In genomic region chr22:41947181-41948080, GRCh38 we compare ENCODE assay signal across 1 cellular context.
TF ChIP-seq lines count a peak whose summit lies in the region.

No MANE protein-coding gene starts in this region.

TF ChIP-seq in HepG2, 621 proteins besides CTCF, POLR2A, EP300 and RAD21 (continued from another document and continues in another):
- TF ChIP-seq, protein P1, sequence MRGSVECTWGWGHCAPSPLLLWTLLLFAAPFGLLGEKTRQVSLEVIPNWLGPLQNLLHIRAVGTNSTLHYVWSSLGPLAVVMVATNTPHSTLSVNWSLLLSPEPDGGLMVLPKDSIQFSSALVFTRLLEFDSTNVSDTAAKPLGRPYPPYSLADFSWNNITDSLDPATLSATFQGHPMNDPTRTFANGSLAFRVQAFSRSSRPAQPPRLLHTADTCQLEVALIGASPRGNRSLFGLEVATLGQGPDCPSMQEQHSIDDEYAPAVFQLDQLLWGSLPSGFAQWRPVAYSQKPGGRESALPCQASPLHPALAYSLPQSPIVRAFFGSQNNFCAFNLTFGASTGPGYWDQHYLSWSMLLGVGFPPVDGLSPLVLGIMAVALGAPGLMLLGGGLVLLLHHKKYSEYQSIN (CRISPR knock-in tag; IDR thresholded peaks at IDR 0.05; ENCODE audit: borderline replicate concordance), result 0 out of 2 replicates have a peak, but pooled peaks have one; percentile 44
- no peak for TF ChIP-seq SRSF1 (optimal IDR thresholded peaks at IDR 0.05; ENCODE audit: low read depth, low read length)
- TF ChIP-seq HMGXB4 (CRISPR knock-in tag; IDR thresholded peaks at IDR 0.05; ENCODE audit: borderline replicate concordance in 1 of 2, low read depth in 1 of 2), result 0 out of 4 replicates have a peak, but pooled peaks of 1 of the 2 experiments have one; percentile 10
- no peak for TF ChIP-seq PRMT3 (CRISPR knock-in tag; IDR thresholded peaks at IDR 0.05; ENCODE audit: borderline replicate concordance, low read depth)
- TF ChIP-seq, protein P2, sequence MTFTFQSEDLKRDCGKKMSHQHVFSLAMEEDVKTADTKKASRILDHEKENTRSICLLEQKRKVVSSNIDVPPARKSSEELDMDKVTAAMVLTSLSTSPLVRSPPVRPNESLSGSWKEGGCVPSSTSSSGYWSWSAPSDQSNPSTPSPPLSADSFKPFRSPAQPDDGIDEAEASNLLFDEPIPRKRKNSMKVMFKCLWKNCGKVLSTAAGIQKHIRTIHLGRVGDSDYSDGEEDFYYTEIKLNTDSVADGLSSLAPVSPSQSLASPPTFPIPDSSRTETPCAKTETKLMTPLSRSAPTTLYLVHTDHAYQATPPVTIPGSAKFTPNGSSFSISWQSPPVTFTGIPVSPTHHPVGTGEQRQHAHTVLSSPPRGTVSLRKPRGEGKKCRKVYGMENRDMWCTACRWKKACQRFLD (CRISPR knock-in tag; IDR thresholded peaks at IDR 0.05; ENCODE audit: borderline replicate concordance), result no peak
- no peak for TF ChIP-seq SP2 (CRISPR knock-in tag; IDR thresholded peaks at IDR 0.05)
- TF ChIP-seq, protein P3, sequence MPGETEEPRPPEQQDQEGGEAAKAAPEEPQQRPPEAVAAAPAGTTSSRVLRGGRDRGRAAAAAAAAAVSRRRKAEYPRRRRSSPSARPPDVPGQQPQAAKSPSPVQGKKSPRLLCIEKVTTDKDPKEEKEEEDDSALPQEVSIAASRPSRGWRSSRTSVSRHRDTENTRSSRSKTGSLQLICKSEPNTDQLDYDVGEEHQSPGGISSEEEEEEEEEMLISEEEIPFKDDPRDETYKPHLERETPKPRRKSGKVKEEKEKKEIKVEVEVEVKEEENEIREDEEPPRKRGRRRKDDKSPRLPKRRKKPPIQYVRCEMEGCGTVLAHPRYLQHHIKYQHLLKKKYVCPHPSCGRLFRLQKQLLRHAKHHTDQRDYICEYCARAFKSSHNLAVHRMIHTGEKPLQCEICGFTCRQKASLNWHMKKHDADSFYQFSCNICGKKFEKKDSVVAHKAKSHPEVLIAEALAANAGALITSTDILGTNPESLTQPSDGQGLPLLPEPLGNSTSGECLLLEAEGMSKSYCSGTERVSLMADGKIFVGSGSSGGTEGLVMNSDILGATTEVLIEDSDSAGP (CRISPR knock-in tag; IDR thresholded peaks at IDR 0.05; ENCODE audit: borderline replicate concordance), result peak; percentile 100
- TF ChIP-seq ZBTB20 (CRISPR knock-in tag; IDR thresholded peaks at IDR 0.05; ENCODE audit: borderline replicate concordance, low read depth), result no peak
- peak; percentile 30; the same call in 1 of the 2 replicates for TF ChIP-seq ZNF234 (CRISPR knock-in tag; conservative IDR thresholded peaks at IDR 0.05)
- TF ChIP-seq, protein P4, sequence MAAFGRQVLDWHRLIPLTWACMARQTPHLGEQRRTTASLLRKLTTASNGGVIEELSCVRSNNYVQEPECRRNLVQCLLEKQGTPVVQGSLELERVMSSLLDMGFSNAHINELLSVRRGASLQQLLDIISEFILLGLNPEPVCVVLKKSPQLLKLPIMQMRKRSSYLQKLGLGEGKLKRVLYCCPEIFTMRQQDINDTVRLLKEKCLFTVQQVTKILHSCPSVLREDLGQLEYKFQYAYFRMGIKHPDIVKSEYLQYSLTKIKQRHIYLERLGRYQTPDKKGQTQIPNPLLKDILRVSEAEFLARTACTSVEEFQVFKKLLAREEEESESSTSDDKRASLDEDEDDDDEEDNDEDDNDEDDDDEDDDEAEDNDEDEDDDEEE (CRISPR knock-in tag; IDR thresholded peaks at IDR 0.05), result 0 out of 2 replicates have a peak, but pooled peaks have one; percentile 2
- no peak for TF ChIP-seq MTF2 (CRISPR knock-in tag; IDR thresholded peaks at IDR 0.05; ENCODE audit: borderline replicate concordance)
- no peak for TF ChIP-seq PHF8 (CRISPR knock-in tag; IDR thresholded peaks at IDR 0.05)
- no peak for TF ChIP-seq ZBTB26 (CRISPR knock-in tag; IDR thresholded peaks at IDR 0.05; ENCODE audit: borderline replicate concordance)
- 0 out of 2 replicates have a peak, but pooled peaks have one; percentile 3 for TF ChIP-seq GZF1 (CRISPR knock-in tag; IDR thresholded peaks at IDR 0.05)
- TF ChIP-seq, protein P5, sequence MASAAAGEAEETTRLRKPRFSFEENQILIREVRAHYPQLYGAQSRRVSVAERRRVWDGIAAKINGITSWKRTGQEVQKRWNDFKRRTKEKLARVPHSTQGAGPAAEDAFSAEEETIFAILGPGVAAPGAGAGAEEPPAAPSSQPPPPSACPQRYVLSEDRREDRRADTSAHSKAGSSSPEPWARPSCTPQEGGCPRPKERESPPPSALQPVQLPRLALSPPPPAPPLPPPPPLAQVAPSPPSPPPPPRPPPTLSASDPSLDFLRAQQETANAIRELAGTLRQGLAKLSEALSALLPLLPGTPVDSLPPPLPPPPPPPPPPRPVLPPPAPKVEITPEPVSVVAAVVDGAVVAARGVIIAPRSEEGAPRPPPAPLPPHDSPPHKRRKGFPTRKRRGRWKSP (CRISPR knock-in tag; IDR thresholded peaks at IDR 0.05), result no peak; the same call in 1 of the 2 replicates
- TF ChIP-seq RBM39 (IDR thresholded peaks at IDR 0.05; ENCODE audit: low read depth, low read length, poor library complexity, severe bottlenecking), result no peak
- no peak for TF ChIP-seq ZNF17 (CRISPR knock-in tag; IDR thresholded peaks at IDR 0.05)
- no peak for TF ChIP-seq MTA3 (CRISPR knock-in tag; IDR thresholded peaks at IDR 0.05)
- peak; percentile 41 for TF ChIP-seq ZNF44 (CRISPR knock-in tag; IDR thresholded peaks at IDR 0.05)
- TF ChIP-seq, protein P6, sequence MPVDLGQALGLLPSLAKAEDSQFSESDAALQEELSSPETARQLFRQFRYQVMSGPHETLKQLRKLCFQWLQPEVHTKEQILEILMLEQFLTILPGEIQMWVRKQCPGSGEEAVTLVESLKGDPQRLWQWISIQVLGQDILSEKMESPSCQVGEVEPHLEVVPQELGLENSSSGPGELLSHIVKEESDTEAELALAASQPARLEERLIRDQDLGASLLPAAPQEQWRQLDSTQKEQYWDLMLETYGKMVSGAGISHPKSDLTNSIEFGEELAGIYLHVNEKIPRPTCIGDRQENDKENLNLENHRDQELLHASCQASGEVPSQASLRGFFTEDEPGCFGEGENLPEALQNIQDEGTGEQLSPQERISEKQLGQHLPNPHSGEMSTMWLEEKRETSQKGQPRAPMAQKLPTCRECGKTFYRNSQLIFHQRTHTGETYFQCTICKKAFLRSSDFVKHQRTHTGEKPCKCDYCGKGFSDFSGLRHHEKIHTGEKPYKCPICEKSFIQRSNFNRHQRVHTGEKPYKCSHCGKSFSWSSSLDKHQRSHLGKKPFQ (CRISPR knock-in tag; IDR thresholded peaks at IDR 0.05; ENCODE audit: insufficient replicate concordance), result no peak
- TF ChIP-seq RNF2 (conservative IDR thresholded peaks at IDR 0.05; ENCODE audit: low read depth), result no peak
- 0 out of 2 replicates have a peak, but pooled peaks have one; percentile 13 for TF ChIP-seq ZNF782 (CRISPR knock-in tag; IDR thresholded peaks at IDR 0.05; ENCODE audit: borderline replicate concordance)
- no peak for TF ChIP-seq PREB (CRISPR knock-in tag; IDR thresholded peaks at IDR 0.05)
- TF ChIP-seq ZNF513 (CRISPR knock-in tag; conservative IDR thresholded peaks at IDR 0.05), result no peak
- TF ChIP-seq MEF2D (CRISPR knock-in tag; IDR thresholded peaks at IDR 0.05), result no peak
- TF ChIP-seq RFX3 (CRISPR knock-in tag; IDR thresholded peaks at IDR 0.05), result no peak
- TF ChIP-seq ATF5 (CRISPR knock-in tag; IDR thresholded peaks at IDR 0.05; ENCODE audit: low read depth), result no peak
- no peak for TF ChIP-seq HHEX (CRISPR knock-in tag; IDR thresholded peaks at IDR 0.05)
- TF ChIP-seq TSC22D2 (CRISPR knock-in tag; IDR thresholded peaks at IDR 0.05; ENCODE audit: borderline replicate concordance), result no peak
- no peak for TF ChIP-seq NKX3-1 (CRISPR knock-in tag; IDR thresholded peaks at IDR 0.05)
- TF ChIP-seq ZNF749 (CRISPR knock-in tag; IDR thresholded peaks at IDR 0.05; ENCODE audit: borderline replicate concordance), result no peak; the same call in 1 of the 2 replicates
- TF ChIP-seq, protein P7, sequence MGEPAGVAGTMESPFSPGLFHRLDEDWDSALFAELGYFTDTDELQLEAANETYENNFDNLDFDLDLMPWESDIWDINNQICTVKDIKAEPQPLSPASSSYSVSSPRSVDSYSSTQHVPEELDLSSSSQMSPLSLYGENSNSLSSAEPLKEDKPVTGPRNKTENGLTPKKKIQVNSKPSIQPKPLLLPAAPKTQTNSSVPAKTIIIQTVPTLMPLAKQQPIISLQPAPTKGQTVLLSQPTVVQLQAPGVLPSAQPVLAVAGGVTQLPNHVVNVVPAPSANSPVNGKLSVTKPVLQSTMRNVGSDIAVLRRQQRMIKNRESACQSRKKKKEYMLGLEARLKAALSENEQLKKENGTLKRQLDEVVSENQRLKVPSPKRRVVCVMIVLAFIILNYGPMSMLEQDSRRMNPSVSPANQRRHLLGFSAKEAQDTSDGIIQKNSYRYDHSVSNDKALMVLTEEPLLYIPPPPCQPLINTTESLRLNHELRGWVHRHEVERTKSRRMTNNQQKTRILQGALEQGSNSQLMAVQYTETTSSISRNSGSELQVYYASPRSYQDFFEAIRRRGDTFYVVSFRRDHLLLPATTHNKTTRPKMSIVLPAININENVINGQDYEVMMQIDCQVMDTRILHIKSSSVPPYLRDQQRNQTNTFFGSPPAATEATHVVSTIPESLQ (CRISPR knock-in tag; conservative IDR thresholded peaks at IDR 0.05), result no peak
- 0 out of 2 replicates have a peak, but pooled peaks have one; percentile 6 for TF ChIP-seq SPEN (CRISPR knock-in tag; IDR thresholded peaks at IDR 0.05; ENCODE audit: low read depth)
- TF ChIP-seq KDM2A (CRISPR knock-in tag; IDR thresholded peaks at IDR 0.05; ENCODE audit: borderline replicate concordance, low read depth), result no peak
- no peak for TF ChIP-seq KLF6 (CRISPR knock-in tag; IDR thresholded peaks at IDR 0.05)
- TF ChIP-seq ZBTB39 (CRISPR knock-in tag; IDR thresholded peaks at IDR 0.05), result 0 out of 2 replicates have a peak, but pooled peaks have one; percentile 15
- no peak for TF ChIP-seq ZNF777 (CRISPR knock-in tag; IDR thresholded peaks at IDR 0.05)
- TF ChIP-seq ARID2 (CRISPR knock-in tag; IDR thresholded peaks at IDR 0.05; ENCODE audit: borderline replicate concordance), result no peak; the same call in 1 of the 2 replicates
